Comparison of ENCODE assay signal across 8 cellular contexts in genomic region chr9:33024966-33025571, GRCh38. TPM values are rescaled to one million over a fixed set of nuclear protein-coding genes. Genes with fewer than 3 reads are reported as not detected.
DNase-seq lines count a peak whose midpoint lies in the region; ATAC-seq, FAIRE-seq and TF ChIP-seq lines count a peak whose summit lies in the region.

DNAJA1 (plus strand) TSS chr9:33025273; CDS start chr9:33026485, 1,212 bp downstream.

- TF ChIP-seq CTCF in AG09319 (IDR thresholded peaks at IDR 0.05; ENCODE audit: low read depth, low read length) (no peak), keratinocyte (optimal IDR thresholded peaks at IDR 0.05 in 1 of 3, IDR thresholded peaks at IDR 0.05 in 1 of 3, conservative IDR thresholded peaks at IDR 0.05 in 1 of 3; ENCODE audit: extremely low read depth in 1 of 3, insufficient read depth in 2 of 3, low read length in 3 of 3) (no peak)

- H2AFZ ChIP-seq in keratinocyte (ENCODE audit: control insufficient read depth, low read length) = peak within 1 kb of the TSS; percentile 79

- peaks cover 9 to 36% of the 10 kb centered on the region in 2 experiments for H3K36me3 ChIP-seq in keratinocyte (ENCODE audit: control insufficient read depth in 2 of 2, extremely low read depth in 1 of 2, insufficient read depth in 2 of 2, low read length in 2 of 2)

- peak; percentile 91 for ATAC-seq in HG03175 (IDR thresholded peaks at IDR 0.05; ENCODE audit: unreplicated experiment)

- TF ChIP-seq POLR2A in GM18951 (IDR thresholded peaks at IDR 0.05; ENCODE audit: extremely low read depth, insufficient read depth, insufficient read length) = peak; percentile 99

- DNase-seq in AG09319 (ENCODE audit: extremely low read depth, low read depth) = peak; percentile 88
- DNase-seq in NCI-H345 (lab: John Stamatoyannopoulos, UW) = peak; percentile 95
- peak; percentile 91 for DNase-seq in activated CD4-positive, CD25-positive, alpha-beta regulatory T cell treated with anti-CD3 and anti-CD28 coated beads, Interleukin-2, amount 50 U/mL, for 16 hours (ENCODE audit: low read depth, low spot score)
- DNase-seq in central memory CD4-positive, alpha-beta T cell = peak; percentile 96
- no peak for DNase-seq in keratinocyte (ENCODE audit: low read depth, low spot score)
- peak; percentile 90 to 93 (median 92) for DNase-seq in stimulated activated CD4-positive, alpha-beta T cell treated with anti-CD3 and anti-CD28 coated beads, Interleukin-12 subunit alpha, Interleukin-12 subunit beta, amount 100 ng/mL, for 48 hours (ENCODE audit: low read depth in 2 of 3, low spot score in 1 of 3)

- H3K4me3 ChIP-seq in keratinocyte (ENCODE audit: control insufficient read depth in 2 of 3, extremely low read depth in 1 of 3, insufficient read depth in 2 of 3, low read depth in 1 of 3, low read length in 3 of 3) = peak within 1 kb of the TSS; percentile 94 to 97 (median 95)

- H4K20me1 ChIP-seq in keratinocyte (ENCODE audit: control insufficient read depth, extremely low read depth, insufficient read depth, low read length) = peaks cover 2% of the 10 kb centered on the region

- H3K9me3 ChIP-seq in keratinocyte (ENCODE audit: control insufficient read depth, low read depth, low read length) = no peaks in the 10 kb centered on the region

- peaks cover 47% of the 10 kb centered on the region for H3K4me1 ChIP-seq in keratinocyte (ENCODE audit: control insufficient read depth, extremely low read depth, insufficient read depth, low read length)

- H3K4me2 ChIP-seq in keratinocyte (ENCODE audit: control insufficient read depth, extremely low read depth, insufficient read depth, low read depth, low read length) = peak within 1 kb of the TSS; percentile 100

- in situ Hi-C loops in GM18951 (cut with MboI; ENCODE audit: low sequenced_read_pairs, unreplicated experiment) = no loop called here

- H3K79me2 ChIP-seq in keratinocyte (ENCODE audit: control insufficient read depth, insufficient read depth, low read length) = peaks cover 95% of the 10 kb centered on the region

- H3K27me3 ChIP-seq in keratinocyte (ENCODE audit: control insufficient read depth, extremely low read depth, insufficient read depth, low read length) = no peaks in the 10 kb centered on the region

- no peaks in the 10 kb centered on the region for H3K9me1 ChIP-seq in keratinocyte (ENCODE audit: control insufficient read depth, extremely low read depth, insufficient read depth, low read length)

- dilution Hi-C loops in keratinocyte (cut with MboI; ENCODE audit: extremely low pct_ligation_motif_present, low sequenced_read_pairs) = no loop called here

- H3K9ac ChIP-seq in keratinocyte (ENCODE audit: control insufficient read depth, extremely low read depth, insufficient read depth, low read length) = peak within 1 kb of the TSS; percentile 97

- FAIRE-seq in keratinocyte (lab: Jason Lieb, UNC) = no peak

- peak within 1 kb of the TSS; percentile 93 for H3K27ac ChIP-seq in keratinocyte (ENCODE audit: control insufficient read depth, insufficient read depth, low read length)

RNA-seq across cellular contexts. Expression of gene DNAJA1, which starts in this region (rescaled TPM):
- polyA plus RNA-seq in keratinocyte = 106 to 169 TPM (median 118 TPM) in 3 replicates
- 448 TPM for polyA plus RNA-seq in keratinocyte (2011; ENCODE audit: low read depth)
- polyA plus RNA-seq in keratinocyte (2011; cell fraction: cytosol; rRNA removed) = 76.2 and 139 TPM in 2 replicates
- 69.9 and 114 TPM in 2 replicates for polyA plus RNA-seq in keratinocyte (2011; cell fraction: nucleus; rRNA removed)
- polyA plus RNA-seq in keratinocyte (2012; ENCODE audit: low replicate concordance) = 130 and 160 TPM in 2 replicates
- 32.8 to 79.8 TPM (median 42.7 TPM) in 3 replicates for polyA minus RNA-seq in keratinocyte
- polyA minus RNA-seq in keratinocyte (2011; cell fraction: cytosol; rRNA and poly(A)+ RNA removed) = 67.1 TPM
- 35.7 and 52.9 TPM in 2 replicates for polyA minus RNA-seq in keratinocyte (2011; cell fraction: nucleus; rRNA and poly(A)+ RNA removed)
